Comparison of ENCODE assay signal across 9 cellular contexts in genomic region chr6:29011276-29011734, GRCh38. TPM values are rescaled to one million over a fixed set of nuclear protein-coding genes. Genes with fewer than 3 reads are reported as not detected.
DNase-seq lines count a peak whose midpoint lies in the region; ATAC-seq lines count a peak whose summit lies in the region.
"Had no signal": no experiment of that assay in that cellular context is flagged by ENCODE, and none has a peak within 500 bp of the region (broad histone marks: within the 10 kb centered on the region; RNA-seq: fewer than 3 reads in every experiment).

No MANE protein-coding gene starts in this region.

- peak overlapping the region; percentile 86 for H3K4me3 Mint-ChIP-seq in natural killer cell treated with Interleukin-12 subunit alpha and Interleukin-12 subunit beta and Interleukin-15 and Interleukin-18, amount 100 ng/mL, for 72 hours

- no peaks in the 10 kb centered on the region for H3K36me3 ChIP-seq in aorta (ENCODE audit: control insufficient read depth in 1 of 2, insufficient read depth in 2 of 2, low read length in 1 of 2)

- H3K27me3 ChIP-seq in aorta (ENCODE audit: control insufficient read depth in 1 of 2, insufficient read depth in 2 of 2, low read length in 1 of 2) = no peaks in the 10 kb centered on the region

- H3K9me3 ChIP-seq in aorta (ENCODE audit: control insufficient read depth, low read length) = no peaks in the 10 kb centered on the region

- intact Hi-C loops in aorta (cut with DNase I) = loop anchor here in 1 of 2 donors (5.0 kb wide), 1 partner anchor 69 kb away; no protein-coding TSS in a partner anchor

- DNase-seq in NCI-H82 (lab: John Stamatoyannopoulos, UW) = peak; percentile 55
- DNase-seq in NCI-H82 treated with DMSO at 0.1 percent for 48 hours (lab: John Stamatoyannopoulos, UW; ENCODE audit: unreplicated experiment) = no peak
- DNase-seq in NCI-H526 (lab: John Stamatoyannopoulos, UW) = peak; percentile 20 to 63
- peak; percentile 14 for DNase-seq in activated T-cell treated with anti-CD3 and anti-CD28 coated beads for 48 hours (ENCODE audit: low read depth)
- DNase-seq in fibroblast of peridontal ligament (ENCODE audit: extremely low read depth) = peak; percentile 68
- no peak for DNase-seq in natural killer cell treated with Interleukin-12 subunit alpha and Interleukin-12 subunit beta and Interleukin-15 and Interleukin-18, amount 100 ng/mL, for 72 hours (ENCODE audit: low spot score)
- DNase-seq in aorta = peak; percentile 59 to 79
- no peak for DNase-seq in SKM-1 treated with dmso at 0.1 percent for 144 hours (lab: John Stamatoyannopoulos, UW; ENCODE audit: unreplicated experiment)
- DNase-seq: DND-41 had no signal

- no peaks in the 10 kb centered on the region for H3K9me3 Mint-ChIP-seq in natural killer cell treated with Interleukin-12 subunit alpha and Interleukin-12 subunit beta and Interleukin-15 and Interleukin-18, amount 100 ng/mL, for 72 hours

- peaks cover 13 to 19% of the 10 kb centered on the region in 2 donors for H3K4me1 Mint-ChIP-seq in natural killer cell treated with Interleukin-12 subunit alpha and Interleukin-12 subunit beta and Interleukin-15 and Interleukin-18, amount 100 ng/mL, for 72 hours (ENCODE audit: low read depth in 2 of 2)

- peak overlapping the region; percentile 54 to 65 for H3K4me3 ChIP-seq in aorta (ENCODE audit: low read length in 2 of 2)

- 1% methylated on average over 30 of the region's 30 CpGs for WGBS in aorta, 2 donors

- peak; percentile 57 for ATAC-seq in natural killer cell treated with Interleukin-12 subunit alpha and Interleukin-12 subunit beta and Interleukin-15 and Interleukin-18, amount 100 ng/mL, for 72 hours
- peak; percentile 63 for ATAC-seq in aorta (ENCODE audit: low FRiP score)

- peak overlapping the region in 1 of 2 donors; percentile 75 for H3K27ac Mint-ChIP-seq in natural killer cell treated with Interleukin-12 subunit alpha and Interleukin-12 subunit beta and Interleukin-15 and Interleukin-18, amount 100 ng/mL, for 72 hours

- H3K4me1 ChIP-seq in aorta (ENCODE audit: control insufficient read depth in 1 of 2, insufficient read depth in 2 of 2, low read length in 2 of 2) = no peaks in the 10 kb centered on the region

- H3K27ac ChIP-seq in aorta (ENCODE audit: low read depth in 1 of 2, low read length in 2 of 2) = no peak overlapping the region

- peaks cover 19 to 25% of the 10 kb centered on the region in 2 donors for H3K27me3 Mint-ChIP-seq in natural killer cell treated with Interleukin-12 subunit alpha and Interleukin-12 subunit beta and Interleukin-15 and Interleukin-18, amount 100 ng/mL, for 72 hours

- no peaks in the 10 kb centered on the region for H3K36me3 Mint-ChIP-seq in natural killer cell treated with Interleukin-12 subunit alpha and Interleukin-12 subunit beta and Interleukin-15 and Interleukin-18, amount 100 ng/mL, for 72 hours

RNA-seq across cellular contexts. Expression of gene ZNF311, which starts 6.2 kb away (rescaled TPM):
- under 1 TPM; 0.19 to 0.28 TPM for total RNA-seq in natural killer cell treated with Interleukin-12 subunit alpha and Interleukin-12 subunit beta and Interleukin-15 and Interleukin-18, amount 100 ng/mL, for 72 hours
- 1 to 10 TPM in 1 of 2 donors, under 1 TPM in 1; 0.62 to 1.1 TPM for total RNA-seq in aorta
- 1 to 10 TPM in 1 of 2 donors, under 1 TPM in 1; 0.75 to 1.2 TPM for polyA plus RNA-seq in aorta

RNA-seq across cellular contexts. Expression of gene OR2W1, which starts 33.7 kb away (rescaled TPM):
- not detected for total RNA-seq in natural killer cell treated with Interleukin-12 subunit alpha and Interleukin-12 subunit beta and Interleukin-15 and Interleukin-18, amount 100 ng/mL, for 72 hours
- total RNA-seq in aorta = not detected
- polyA plus RNA-seq in aorta = not detected

Comparison
In these comparisons a context has a peak if more than half of its experiments do, and no peak if none do; other contexts are left out.
1. DNase-seq: peak in NCI-H82 (single experiment), NCI-H526 (2 of 2), activated T-cell treated with anti-CD3 and anti-CD28 coated beads for 48 hours (single experiment), fibroblast of peridontal ligament (single experiment) and aorta (2 of 2); none in NCI-H82 treated with DMSO at 0.1 percent for 48 hours (single experiment), natural killer cell treated with Interleukin-12 subunit alpha and Interleukin-12 subunit beta and Interleukin-15 and Interleukin-18, amount 100 ng/mL, for 72 hours (single experiment) and SKM-1 treated with dmso at 0.1 percent for 144 hours (single experiment).